Comparison of ENCODE assay signal across 1 cellular context in the genomic region with DNA sequence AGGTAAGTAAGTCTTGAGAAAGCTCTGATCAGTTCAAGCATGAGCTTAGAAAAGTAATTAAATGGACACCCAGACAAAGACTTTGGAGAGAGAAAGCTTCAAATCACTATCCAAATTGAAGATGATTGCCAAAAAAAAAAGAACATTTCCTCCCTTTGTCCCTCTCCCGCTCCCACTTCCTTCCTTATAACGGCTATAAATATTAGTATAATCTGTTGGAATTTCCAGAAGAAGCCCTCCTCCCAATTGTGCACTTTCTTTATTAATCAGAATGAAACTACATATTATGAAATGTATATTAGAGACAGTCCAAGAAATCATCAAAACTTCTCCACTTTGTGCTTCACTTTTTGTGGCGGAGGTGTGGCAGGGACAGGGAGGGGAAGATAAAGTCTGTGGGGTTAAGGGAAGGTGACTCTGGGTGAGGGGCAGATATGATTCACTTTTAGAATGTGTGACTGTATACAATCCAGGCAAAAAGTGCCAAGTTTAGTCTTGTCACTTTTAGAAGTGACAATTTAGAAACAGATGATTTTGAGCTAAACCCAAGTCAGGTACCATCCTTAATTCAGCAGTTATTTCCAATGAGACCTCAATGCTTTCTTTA.
A peak's percentile ranks its signal among the peaks of the same experiment; 100 is the strongest.
TF ChIP-seq lines count a peak whose summit lies in the region.

No MANE protein-coding gene starts in this region.

TF ChIP-seq in GM12878, 131 proteins besides CTCF, POLR2A, EP300 and RAD21 (continued from another document):
- TF ChIP-seq PML (IDR thresholded peaks at IDR 0.05; ENCODE audit: low read length) (no peak), BHLHE40 (IDR thresholded peaks at IDR 0.05; ENCODE audit: borderline replicate concordance in 1 of 2, low read depth in 2 of 2, low read length in 1 of 2) (no peak), RELA (IDR thresholded peaks at IDR 0.05; ENCODE audit: borderline replicate concordance, partially characterized antibody) (no peak), GATAD2B (conservative IDR thresholded peaks at IDR 0.05; ENCODE audit: low read depth) (no peak), IKZF2 (IDR thresholded peaks at IDR 0.05) (peak in 1 of 2 experiments; percentile 9; a peak in 1 of 4 replicates), MEF2A (IDR thresholded peaks at IDR 0.05; ENCODE audit: insufficient read depth, low read depth, low read length) (0 out of 2 replicates have a peak, but pooled peaks have one; percentile 3), ZNF24 (IDR thresholded peaks at IDR 0.05) (no peak), CREM (IDR thresholded peaks at IDR 0.05; ENCODE audit: low read depth) (peak; percentile 21; the same call in 1 of the 2 replicates), YBX1 (IDR thresholded peaks at IDR 0.05) (no peak), NFIC (IDR thresholded peaks at IDR 0.05; ENCODE audit: low read depth, low read length) (peak; percentile 24; the same call in 1 of the 2 replicates), NRF1 (conservative IDR thresholded peaks at IDR 0.05; ENCODE audit: low read depth, low read length) (no peak), STAT1 (conservative IDR thresholded peaks at IDR 0.05) (no peak), HDAC2 (IDR thresholded peaks at IDR 0.05) (no peak), RUNX3 (IDR thresholded peaks at IDR 0.05; ENCODE audit: low read length) (peak; percentile 21; the same call in 1 of the 2 replicates), IKZF1 (conservative IDR thresholded peaks at IDR 0.05) (no peak)
- TF ChIP-seq, protein P1, sequence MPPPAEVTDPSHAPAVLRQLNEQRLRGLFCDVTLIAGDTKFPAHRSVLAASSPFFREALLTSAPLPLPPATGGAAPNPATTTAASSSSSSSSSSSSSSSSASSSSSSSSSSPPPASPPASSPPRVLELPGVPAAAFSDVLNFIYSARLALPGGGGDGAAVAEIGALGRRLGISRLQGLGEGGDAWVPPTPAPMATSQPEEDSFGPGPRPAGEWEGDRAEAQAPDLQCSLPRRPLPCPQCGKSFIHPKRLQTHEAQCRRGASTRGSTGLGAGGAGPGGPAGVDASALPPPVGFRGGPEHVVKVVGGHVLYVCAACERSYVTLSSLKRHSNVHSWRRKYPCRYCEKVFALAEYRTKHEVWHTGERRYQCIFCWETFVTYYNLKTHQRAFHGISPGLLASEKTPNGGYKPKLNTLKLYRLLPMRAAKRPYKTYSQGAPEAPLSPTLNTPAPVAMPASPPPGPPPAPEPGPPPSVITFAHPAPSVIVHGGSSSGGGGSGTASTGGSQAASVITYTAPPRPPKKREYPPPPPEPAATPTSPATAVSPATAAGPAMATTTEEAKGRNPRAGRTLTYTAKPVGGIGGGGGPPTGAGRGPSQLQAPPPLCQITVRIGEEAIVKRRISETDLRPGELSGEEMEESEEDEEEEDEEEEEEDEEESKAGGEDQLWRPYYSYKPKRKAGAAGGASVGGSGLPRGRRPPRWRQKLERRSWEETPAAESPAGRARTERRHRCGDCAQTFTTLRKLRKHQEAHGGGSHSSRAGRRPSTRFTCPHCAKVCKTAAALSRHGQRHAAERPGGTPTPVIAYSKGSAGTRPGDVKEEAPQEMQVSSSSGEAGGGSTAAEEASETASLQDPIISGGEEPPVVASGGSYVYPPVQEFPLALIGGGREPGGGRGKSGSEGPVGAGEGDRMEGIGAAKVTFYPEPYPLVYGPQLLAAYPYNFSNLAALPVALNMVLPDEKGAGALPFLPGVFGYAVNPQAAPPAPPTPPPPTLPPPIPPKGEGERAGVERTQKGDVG (CRISPR knock-in tag; IDR thresholded peaks at IDR 0.05) = no peak
